Comparison of ENCODE assay signal across 8 cellular contexts in the genomic region with DNA sequence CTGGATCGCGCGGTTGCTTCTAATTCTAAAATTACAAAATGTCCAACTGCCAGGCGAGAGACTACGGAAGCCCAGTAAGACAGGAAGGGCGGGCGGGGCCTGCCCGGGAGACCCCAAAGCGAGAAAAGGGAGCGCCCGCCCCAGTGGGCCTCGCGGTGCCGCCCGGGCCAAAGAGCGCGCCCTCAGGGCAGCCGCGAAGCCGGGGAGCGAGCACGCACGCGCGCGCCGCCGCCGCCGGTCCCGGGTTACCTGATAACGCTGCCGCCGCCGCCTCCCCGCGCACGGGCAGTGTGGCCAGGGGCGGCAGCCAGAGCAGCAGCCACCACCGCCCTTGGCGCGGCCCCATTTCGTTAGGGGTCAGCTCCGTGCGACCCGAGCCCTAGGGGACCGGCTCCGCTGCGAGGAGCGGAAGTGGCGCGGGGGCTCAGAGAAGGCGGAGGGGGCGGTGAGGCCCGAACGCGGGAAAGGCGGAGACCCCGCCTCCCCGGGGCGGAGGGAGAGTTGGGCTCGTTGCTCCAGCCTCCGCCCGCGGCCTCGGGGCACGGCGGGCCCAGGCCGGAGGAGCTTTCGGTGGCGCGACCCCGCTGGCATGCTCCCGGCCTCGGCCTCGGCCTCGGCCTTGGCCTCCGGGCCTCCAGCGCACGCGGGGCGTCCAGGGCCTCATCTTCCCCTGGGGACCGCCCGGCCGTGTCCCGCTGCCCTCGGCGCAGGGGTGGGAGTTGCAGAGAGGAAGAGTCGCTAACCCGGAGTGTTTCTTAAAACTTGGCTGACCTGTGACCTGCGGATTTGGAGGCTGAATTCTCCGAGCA. TPM values are rescaled to one million over a fixed set of nuclear protein-coding genes. Genes with fewer than 3 reads are reported as not detected.
DNase-seq lines count a peak whose midpoint lies in the region; ATAC-seq lines count a peak whose summit lies in the region.

A gene with protein sequence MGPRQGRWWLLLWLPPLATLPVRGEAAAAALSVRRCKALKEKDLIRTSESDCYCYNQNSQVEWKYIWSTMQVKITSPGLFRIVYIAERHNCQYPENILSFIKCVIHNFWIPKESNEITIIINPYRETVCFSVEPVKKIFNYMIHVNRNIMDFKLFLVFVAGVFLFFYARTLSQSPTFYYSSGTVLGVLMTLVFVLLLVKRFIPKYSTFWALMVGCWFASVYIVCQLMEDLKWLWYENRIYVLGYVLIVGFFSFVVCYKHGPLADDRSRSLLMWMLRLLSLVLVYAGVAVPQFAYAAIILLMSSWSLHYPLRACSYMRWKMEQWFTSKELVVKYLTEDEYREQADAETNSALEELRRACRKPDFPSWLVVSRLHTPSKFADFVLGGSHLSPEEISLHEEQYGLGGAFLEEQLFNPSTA (minus strand): TSS at position 413 of the 809 bp plus-strand sequence. CDS start 67 bp downstream, at position 346.

- peak within 1 kb of the TSS; percentile 94 for H3K9ac ChIP-seq in BLaER1

- H3K4me1 Mint-ChIP-seq in activated CD8-positive, alpha-beta T cell treated with anti-CD3 and anti-CD28 coated beads, Interleukin-2, amount 10 ng/mL, durations not matched to agents 7 days and 5 days (ENCODE audit: low read depth): peaks cover 56% of the 10 kb centered on the region

- H3K4me2 ChIP-seq in BLaER1: peak within 1 kb of the TSS; percentile 96

- no peaks in the 10 kb centered on the region for H3K27me3 Mint-ChIP-seq in activated CD8-positive, alpha-beta T cell treated with anti-CD3 and anti-CD28 coated beads, Interleukin-2, amount 10 ng/mL, durations not matched to agents 7 days and 5 days (ENCODE audit: low read depth)

- H3K27me3 ChIP-seq in BLaER1: no peaks in the 10 kb centered on the region

- peak within 1 kb of the TSS; percentile 95 for H3K4me3 Mint-ChIP-seq in activated CD8-positive, alpha-beta T cell treated with anti-CD3 and anti-CD28 coated beads, Interleukin-2, amount 10 ng/mL, durations not matched to agents 7 days and 5 days

- H3K36me3 Mint-ChIP-seq in activated CD8-positive, alpha-beta T cell treated with anti-CD3 and anti-CD28 coated beads, Interleukin-2, amount 10 ng/mL, durations not matched to agents 7 days and 5 days (ENCODE audit: low read depth): peaks cover 44% of the 10 kb centered on the region

- H3K4me3 ChIP-seq in BLaER1: peak within 1 kb of the TSS; percentile 73

- H3K27ac ChIP-seq in BLaER1: peak within 1 kb of the TSS; percentile 94

- DNase-seq in NCI-H748 treated with DMSO at 0.1 percent for 48 hours (lab: John Stamatoyannopoulos, UW) (peak; percentile 82), medulla oblongata (ENCODE audit: extremely low spot score) (peak; percentile 71)
- peak; percentile 86 for DNase-seq in activated CD8-positive, alpha-beta T cell treated with anti-CD3 and anti-CD28 coated beads, Interleukin-2, amount 10 ng/mL, durations not matched to agents 7 days and 5 days
- peak; percentile 73 for DNase-seq in effector CD8-positive, alpha-beta T cell (lab: John Stamatoyannopoulos, UW)
- DNase-seq in stimulated activated CD8-positive, alpha-beta memory T cell treated with anti-CD3 and anti-CD28 coated beads, Interleukin-12 subunit alpha, Interleukin-12 subunit beta, amount 100 ng/mL, for 4 hours (ENCODE audit: low read depth): peak; percentile 78

- H3K36me3 ChIP-seq in BLaER1: peaks cover 9% of the 10 kb centered on the region; the same call in 1 of the 2 replicates

- H3K9me3 Mint-ChIP-seq in activated CD8-positive, alpha-beta T cell treated with anti-CD3 and anti-CD28 coated beads, Interleukin-2, amount 10 ng/mL, durations not matched to agents 7 days and 5 days (ENCODE audit: insufficient read depth): peaks cover 25% of the 10 kb centered on the region

- ATAC-seq in GM19043 (IDR thresholded peaks at IDR 0.05; ENCODE audit: low read depth, unreplicated experiment): peak; percentile 64
- peak; percentile 79 for ATAC-seq in HG03354 (IDR thresholded peaks at IDR 0.05; ENCODE audit: poor library complexity, severe bottlenecking, unreplicated experiment)
- ATAC-seq in activated CD8-positive, alpha-beta T cell treated with anti-CD3 and anti-CD28 coated beads, Interleukin-2, amount 10 ng/mL, durations not matched to agents 7 days and 5 days: peak; percentile 80

- CTCF ChIA-PET in activated CD8-positive, alpha-beta T cell treated with anti-CD3 and anti-CD28 coated beads, Interleukin-2, amount 10 ng/mL, durations not matched to agents 7 days and 5 days (lab: Charles Lee): interaction anchor here (1.1 kb wide), 1 partner anchor 116 kb away, joined by 3 read pairs; no protein-coding TSS in a partner anchor

- H3K4me1 ChIP-seq in BLaER1: peaks cover 54% of the 10 kb centered on the region

- POLR2A ChIA-PET in activated CD8-positive, alpha-beta T cell treated with anti-CD3 and anti-CD28 coated beads, Interleukin-2, amount 10 ng/mL, durations not matched to agents 7 days and 5 days (lab: Charles Lee): interaction anchor here (0.6 to 2.7 kb wide), 20 partner anchors 9 to 772 kb away, joined by 3 to 34 read pairs (median 4); a partner anchor contains a TSS

- no peaks in the 10 kb centered on the region for H4K20me1 ChIP-seq in BLaER1

- peak within 1 kb of the TSS; percentile 99 for H3K27ac Mint-ChIP-seq in activated CD8-positive, alpha-beta T cell treated with anti-CD3 and anti-CD28 coated beads, Interleukin-2, amount 10 ng/mL, durations not matched to agents 7 days and 5 days

- peaks cover 23% of the 10 kb centered on the region for H3K9me3 ChIP-seq in BLaER1

RNA-seq across cellular contexts. Expression of the gene that starts here (rescaled TPM):
- 10 to 100 TPM; 18.4 to 23.2 TPM for total RNA-seq in activated CD8-positive, alpha-beta T cell treated with anti-CD3 and anti-CD28 coated beads, Interleukin-2, amount 10 ng/mL, durations not matched to agents 7 days and 5 days

Comparison
In these comparisons a context has a peak if more than half of its experiments do, and no peak if none do; other contexts are left out.
1. Peak in every context shown above with its lines: DNase-seq, ATAC-seq, H3K4me3 ChIP-seq and H3K27ac ChIP-seq.